12 cellular contexts compared by ENCODE assay signal in the genomic region with DNA sequence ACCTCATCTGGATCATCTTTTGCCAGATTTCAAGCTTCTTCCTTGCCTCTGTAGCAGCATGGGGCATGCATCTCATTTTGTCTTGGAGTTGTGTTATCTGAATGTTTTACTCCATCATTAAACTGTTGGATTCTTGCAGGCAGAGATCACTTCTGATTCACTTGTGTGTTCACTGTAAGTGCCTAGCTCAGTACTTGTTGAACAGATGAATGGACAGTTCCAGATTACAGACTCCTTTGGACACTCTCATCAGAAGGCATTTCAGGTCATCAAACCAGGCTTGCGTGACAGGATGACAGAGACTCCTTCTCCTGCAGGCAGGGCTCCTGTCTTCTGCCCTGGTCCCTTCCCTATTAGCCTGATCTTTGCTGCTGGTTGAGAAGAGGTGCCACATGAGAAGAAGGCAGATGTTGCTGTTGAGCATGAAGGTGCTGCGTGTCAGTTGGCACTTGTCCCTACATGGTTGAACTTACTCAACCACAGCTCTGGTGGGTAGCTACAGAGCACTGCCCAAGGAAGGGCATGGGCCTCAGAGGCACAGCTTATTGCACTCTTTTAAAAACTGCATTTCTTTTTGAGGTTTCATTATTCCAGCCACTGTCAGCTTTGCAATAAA. TPM values are rescaled to one million over a fixed set of nuclear protein-coding genes. Genes with fewer than 3 reads are reported as not detected.
DNase-seq lines count a peak whose midpoint lies in the region; ATAC-seq and TF ChIP-seq lines count a peak whose summit lies in the region.
"Had no signal": no experiment of that assay in that cellular context is flagged by ENCODE, and none has a peak within 500 bp of the region (broad histone marks: within the 10 kb centered on the region; RNA-seq: fewer than 3 reads in every experiment).

No MANE protein-coding gene starts in this region.

- POLR2A ChIA-PET in activated CD8-positive, alpha-beta T cell treated with anti-CD3 and anti-CD28 coated beads for 36 hours (lab: Charles Lee) = interaction anchor here (1.3 to 3.4 kb wide), 5 partner anchors 11 to 40 kb away, joined by 3 to 15 read pairs (median 5); no protein-coding TSS in a partner anchor

- peaks cover 4 to 72% (median 57%) of the 10 kb centered on the region in 5 donors for H3K4me1 ChIP-seq in subcutaneous abdominal adipose tissue (ENCODE audit: control insufficient read depth in 5 of 5, insufficient read depth in 5 of 5, low read length in 5 of 5)
- H3K4me1 ChIP-seq: colonic mucosa had no signal

- no peak for TF ChIP-seq CTCF in activated CD8-positive, alpha-beta T cell treated with anti-CD3 and anti-CD28 coated beads for 36 hours (IDR thresholded peaks at IDR 0.05)

- peaks cover 63% of the 10 kb centered on the region for H3K4me1 Mint-ChIP-seq in activated CD4-positive, alpha-beta T cell treated with anti-CD3 and anti-CD28 coated beads, Interleukin-2, amount 10 ng/mL, durations not matched to agents 24 days and 14 days
- H3K4me1 Mint-ChIP-seq in activated CD8-positive, alpha-beta T cell treated with anti-CD3 and anti-CD28 coated beads for 36 hours (ENCODE audit: low read depth) = peaks cover 82% of the 10 kb centered on the region

- intact Hi-C loops in activated CD4-positive, alpha-beta T cell treated with anti-CD3 and anti-CD28 coated beads, Interleukin-2, amount 10 ng/mL, durations not matched to agents 24 days and 14 days (cut with micrococcal nuclease) = no loop called here
- intact Hi-C loops in activated CD8-positive, alpha-beta T cell treated with anti-CD3 and anti-CD28 coated beads for 36 hours (cut with micrococcal nuclease) = no loop called here

- ATAC-seq in activated CD8-positive, alpha-beta T cell treated with anti-CD3 and anti-CD28 coated beads for 36 hours = no peak
- no peak for ATAC-seq in GM18858 (IDR thresholded peaks at IDR 0.05; ENCODE audit: unreplicated experiment)
- no peak for ATAC-seq in HG02885 (IDR thresholded peaks at IDR 0.05; ENCODE audit: poor library complexity, unreplicated experiment)

- H3K36me3 ChIP-seq in subcutaneous abdominal adipose tissue (ENCODE audit: control insufficient read depth in 5 of 5, insufficient read depth in 5 of 5, low read length in 5 of 5) = no peaks in the 10 kb centered on the region
- H3K36me3 ChIP-seq: colonic mucosa had no signal

- peaks cover 42% of the 10 kb centered on the region for H3K36me3 Mint-ChIP-seq in activated CD4-positive, alpha-beta T cell treated with anti-CD3 and anti-CD28 coated beads, Interleukin-2, amount 10 ng/mL, durations not matched to agents 24 days and 14 days (ENCODE audit: low read depth)
- H3K36me3 Mint-ChIP-seq in activated CD8-positive, alpha-beta T cell treated with anti-CD3 and anti-CD28 coated beads for 36 hours (ENCODE audit: low read depth) = peaks cover 29% of the 10 kb centered on the region

- no peaks in the 10 kb centered on the region for H3K27me3 ChIP-seq in subcutaneous abdominal adipose tissue (ENCODE audit: control insufficient read depth in 5 of 5, insufficient read depth in 4 of 5, low read length in 5 of 5)
- H3K27me3 ChIP-seq: colonic mucosa had no signal

- H3K4me3 ChIP-seq in subcutaneous abdominal adipose tissue (ENCODE audit: low read depth in 1 of 5, low read length in 5 of 5) = no peak overlapping the region
- H3K4me3 ChIP-seq: colonic mucosa had no signal

- no peaks in the 10 kb centered on the region for H3K9me3 Mint-ChIP-seq in activated CD4-positive, alpha-beta T cell treated with anti-CD3 and anti-CD28 coated beads, Interleukin-2, amount 10 ng/mL, durations not matched to agents 24 days and 14 days
- no peaks in the 10 kb centered on the region for H3K9me3 Mint-ChIP-seq in activated CD8-positive, alpha-beta T cell treated with anti-CD3 and anti-CD28 coated beads for 36 hours

- no peak overlapping the region for H3K9ac ChIP-seq in subcutaneous abdominal adipose tissue (ENCODE audit: low read length in 5 of 5)

- no peaks in the 10 kb centered on the region for H3K9me3 ChIP-seq in subcutaneous abdominal adipose tissue (ENCODE audit: control insufficient read depth in 5 of 5, low read length in 5 of 5)
- H3K9me3 ChIP-seq: colonic mucosa had no signal

- peak overlapping the region; percentile 3 for H3K27ac Mint-ChIP-seq in activated CD4-positive, alpha-beta T cell treated with anti-CD3 and anti-CD28 coated beads, Interleukin-2, amount 10 ng/mL, durations not matched to agents 24 days and 14 days
- H3K27ac Mint-ChIP-seq in activated CD8-positive, alpha-beta T cell treated with anti-CD3 and anti-CD28 coated beads for 36 hours = peak overlapping the region; percentile 1

- no peak overlapping the region for H3K4me3 Mint-ChIP-seq in activated CD4-positive, alpha-beta T cell treated with anti-CD3 and anti-CD28 coated beads, Interleukin-2, amount 10 ng/mL, durations not matched to agents 24 days and 14 days
- no peak overlapping the region for H3K4me3 Mint-ChIP-seq in activated CD8-positive, alpha-beta T cell treated with anti-CD3 and anti-CD28 coated beads for 36 hours

- no peaks in the 10 kb centered on the region for H3K27me3 Mint-ChIP-seq in activated CD4-positive, alpha-beta T cell treated with anti-CD3 and anti-CD28 coated beads, Interleukin-2, amount 10 ng/mL, durations not matched to agents 24 days and 14 days
- no peaks in the 10 kb centered on the region for H3K27me3 Mint-ChIP-seq in activated CD8-positive, alpha-beta T cell treated with anti-CD3 and anti-CD28 coated beads for 36 hours

- CTCF ChIA-PET in activated CD8-positive, alpha-beta T cell treated with anti-CD3 and anti-CD28 coated beads for 36 hours (lab: Charles Lee) = interaction anchor here (0.5 to 4.5 kb wide), 6 partner anchors 11 to 91 kb away, joined by 3 to 44 read pairs (median 6); no protein-coding TSS in a partner anchor

- peak overlapping the region; percentile 5 for H3K27ac ChIP-seq in subcutaneous abdominal adipose tissue (ENCODE audit: low read depth, low read length)
- H3K27ac ChIP-seq: colonic mucosa had no signal

- no peak for DNase-seq in activated CD4-positive, alpha-beta T cell treated with anti-CD3 and anti-CD28 coated beads, Interleukin-2, amount 10 ng/mL, durations not matched to agents 24 days and 14 days
- no peak for DNase-seq in activated CD4-positive, alpha-beta T cell treated with anti-CD3 and anti-CD28 coated beads for 1 hour
- DNase-seq in activated CD8-positive, alpha-beta T cell treated with anti-CD3 and anti-CD28 coated beads for 36 hours = no peak
- peak; percentile 48 for DNase-seq in medulla oblongata (ENCODE audit: extremely low spot score)
- DNase-seq in middle frontal gyrus (ENCODE audit: extremely low spot score, low spot score) = no peak
- DNase-seq: activated CD8-positive, alpha-beta memory T cell treated with anti-CD3 and anti-CD28 coated beads for 24 hours; colonic mucosa; NCI-H1105 treated with DMSO at 0.1 percent for 48 hours; NCI-H510A had no signal

RNA-seq across cellular contexts. Expression of gene INPP4A, which starts 58.9 kb away (rescaled TPM):
- 40.2 and 45.0 TPM in 2 replicates for total RNA-seq in activated CD4-positive, alpha-beta T cell treated with anti-CD3 and anti-CD28 coated beads, Interleukin-2, amount 10 ng/mL, durations not matched to agents 24 days and 14 days
- total RNA-seq in activated CD8-positive, alpha-beta T cell treated with anti-CD3 and anti-CD28 coated beads for 36 hours = 10 to 100 TPM; 46.7 to 46.9 TPM
